ENCODE assay signal across 1 cellular context in genomic region chr6:169454872-169455204, GRCh38.
TF ChIP-seq lines count a peak whose summit lies in the region.

No MANE protein-coding gene starts in this region.

TF ChIP-seq in K562, 482 proteins besides CTCF, POLR2A, EP300 and RAD21 (continued from another document):
- TF ChIP-seq ZNF318 (IDR thresholded peaks at IDR 0.05; ENCODE audit: borderline replicate concordance in 1 of 2, low read depth in 1 of 2): no peak
- TF ChIP-seq CTBP1 (IDR thresholded peaks at IDR 0.05; ENCODE audit: borderline replicate concordance): 0 out of 2 replicates have a peak, but pooled peaks have one; percentile 3
- no peak for TF ChIP-seq DIDO1 (tag; IDR thresholded peaks at IDR 0.05; ENCODE audit: low read depth)
